Comparison of ENCODE assay signal across 28 cellular contexts in the genomic region with DNA sequence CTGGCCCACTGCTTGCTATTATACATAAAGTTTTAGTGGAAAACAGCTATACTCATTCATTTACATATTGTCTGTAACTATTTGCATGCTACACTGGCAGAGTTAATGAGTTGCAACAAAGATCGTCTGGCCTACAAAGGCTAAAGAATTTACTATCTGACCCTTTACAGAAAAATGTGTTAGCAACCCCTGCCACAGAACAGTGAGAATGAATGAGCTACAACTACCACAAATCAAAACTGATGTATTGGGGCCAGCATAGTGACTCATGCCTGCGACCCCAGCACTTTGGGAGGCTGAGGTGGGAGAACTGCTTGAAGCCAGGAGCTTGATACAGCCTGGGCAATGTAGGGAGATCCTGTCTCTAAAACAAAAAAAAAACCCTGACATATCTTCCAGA.
"Had no signal": no experiment of that assay in that cellular context is flagged by ENCODE, and none has a peak within 500 bp of the region (broad histone marks: within the 10 kb centered on the region; RNA-seq: fewer than 3 reads in every experiment).

No MANE protein-coding gene starts in this region.

- H3K4me1 ChIP-seq: adrenal gland, body of pancreas, colonic mucosa had no signal

- H3K36me3 ChIP-seq: adrenal gland, colonic mucosa, WERI-Rb-1 had no signal

- DNase-seq: activated B cell treated with CpG ODN at 0.5 μM for 24 hours; activated CD4-positive, alpha-beta memory T cell treated with anti-CD3 and anti-CD28 coated beads for 36 hours; activated CD4-positive, alpha-beta T cell treated with anti-CD3 and anti-CD28 coated beads for 36 hours; activated CD4-positive, alpha-beta T cell treated with anti-CD3 and anti-CD28 coated beads, Interleukin-2, amount 10 ng/mL, durations not matched to agents 24 days and 14 days; activated CD8-positive, alpha-beta memory T cell treated with anti-CD3 and anti-CD28 coated beads, Interleukin-2, amount 10 ng/mL, durations not matched to agents 7 days and 5 days; activated CD8-positive, alpha-beta memory T cell treated with anti-CD3 and anti-CD28 coated beads, Interleukin-2, amount 50 U/mL, for 4 hours; activated CD8-positive, alpha-beta T cell treated with anti-CD3 and anti-CD28 coated beads, Interleukin-2, amount 10 ng/mL, durations not matched to agents 7 days and 5 days; activated effector memory CD4-positive, alpha-beta T cell treated with anti-CD3 and anti-CD28 coated beads, Interleukin-2, amount 50 U/mL, for 16 hours; activated naive CD4-positive, alpha-beta T cell treated with anti-CD3 and anti-CD28 coated beads for 36 hours; activated naive CD8-positive, alpha-beta T cell treated with anti-CD3 and anti-CD28 coated beads for 36 hours; activated naive CD8-positive, alpha-beta T cell treated with anti-CD3 and anti-CD28 coated beads, Interleukin-2, amount 50 U/mL, for 24 hours; activated T-cell treated with anti-CD3 and anti-CD28 coated beads, Interleukin-2, amount 50 U/mL, for 1 hour; activated T-cell treated with anti-CD3 and anti-CD28 coated beads, Interleukin-2, amount 50 U/mL, for 48 hours; adrenal gland; amygdala; aorta; body of pancreas; caudate nucleus; cerebellar nuclear complex; colonic mucosa; effector CD8-positive, alpha-beta T cell; foreskin fibroblast; SW 1271; T-cell; T1000; WERI-Rb-1 had no signal

- H3K9me3 ChIP-seq: adrenal gland, body of pancreas, colonic mucosa had no signal

- ATAC-seq: activated CD4-positive, alpha-beta T cell treated with anti-CD3 and anti-CD28 coated beads for 36 hours; activated CD4-positive, CD25-positive, alpha-beta regulatory T cell treated with anti-CD3 and anti-CD28 coated beads, Interleukin-2, amount 50 U/mL, for 24 hours; activated CD8-positive, alpha-beta memory T cell treated with anti-CD3 and anti-CD28 coated beads, Interleukin-2, amount 10 ng/mL, durations not matched to agents 7 days and 5 days; activated CD8-positive, alpha-beta T cell treated with anti-CD3 and anti-CD28 coated beads, Interleukin-2, amount 10 ng/mL, durations not matched to agents 7 days and 5 days; activated naive CD8-positive, alpha-beta T cell treated with anti-CD3 and anti-CD28 coated beads, Interleukin-2, amount 50 U/mL, for 24 hours; body of pancreas; T-cell had no signal

- H3K4me3 ChIP-seq: adrenal gland, body of pancreas, colonic mucosa had no signal

- H3K27me3 ChIP-seq: adrenal gland, body of pancreas, colonic mucosa had no signal

- H3K27ac ChIP-seq: adrenal gland, body of pancreas, colonic mucosa, epithelial cell of prostate, WERI-Rb-1 had no signal
